Comparison of ENCODE assay signal across 14 cellular contexts in genomic region chr3:55203006-55203405, GRCh38.
DNase-seq lines count a peak whose midpoint lies in the region; ATAC-seq and TF ChIP-seq lines count a peak whose summit lies in the region.
"Had no signal": no experiment of that assay in that cellular context is flagged by ENCODE, and none has a peak within 500 bp of the region (broad histone marks: within the 10 kb centered on the region; RNA-seq: fewer than 3 reads in every experiment).

No MANE protein-coding gene starts in this region.

- TF ChIP-seq CTCF in cardiac fibroblast (IDR thresholded peaks at IDR 0.05; ENCODE audit: low read depth, low read length): no peak

- no peak for ATAC-seq in HG03342 (IDR thresholded peaks at IDR 0.05; ENCODE audit: unreplicated experiment)
- no peak for ATAC-seq in GM19328 (IDR thresholded peaks at IDR 0.05; ENCODE audit: unreplicated experiment)

- DNase-seq in COLO829 (ENCODE audit: low spot score) (peak; percentile 48), M059J (ENCODE audit: low read depth) (peak; percentile 87), cardiac fibroblast (ENCODE audit: low read depth in 2 of 2) (peak; percentile 22 to 56), myocyte (ENCODE audit: low read depth) (peak; percentile 43), SIG-M5 (lab: John Stamatoyannopoulos, UW) (no peak), head of caudate nucleus (no peak)
- DNase-seq: aorta, erythroblast, left ventricle myocardium inferior, NCI-H187 treated with DMSO at 0.1 percent for 48 hours, NCI-H69 had no signal

- intact Hi-C loops in head of caudate nucleus (cut with DNase I): no loop called here

- no peak overlapping the region for H3K4me3 ChIP-seq in cardiac fibroblast (replicated peaks in 1 of 2; ENCODE audit: low read depth in 2 of 2, low read length in 2 of 2)
- H3K4me3 ChIP-seq: left ventricle myocardium inferior, vagina had no signal

Comparison
In these comparisons a context has a peak if more than half of its experiments do, and no peak if none do; other contexts are left out.
1. DNase-seq: peak in COLO829 (single experiment), M059J (single experiment), cardiac fibroblast (2 of 2) and myocyte (single experiment); none in SIG-M5 (single experiment) and head of caudate nucleus (0 of 42).